ENCODE assay signal across 8 cellular contexts in the genomic region with DNA sequence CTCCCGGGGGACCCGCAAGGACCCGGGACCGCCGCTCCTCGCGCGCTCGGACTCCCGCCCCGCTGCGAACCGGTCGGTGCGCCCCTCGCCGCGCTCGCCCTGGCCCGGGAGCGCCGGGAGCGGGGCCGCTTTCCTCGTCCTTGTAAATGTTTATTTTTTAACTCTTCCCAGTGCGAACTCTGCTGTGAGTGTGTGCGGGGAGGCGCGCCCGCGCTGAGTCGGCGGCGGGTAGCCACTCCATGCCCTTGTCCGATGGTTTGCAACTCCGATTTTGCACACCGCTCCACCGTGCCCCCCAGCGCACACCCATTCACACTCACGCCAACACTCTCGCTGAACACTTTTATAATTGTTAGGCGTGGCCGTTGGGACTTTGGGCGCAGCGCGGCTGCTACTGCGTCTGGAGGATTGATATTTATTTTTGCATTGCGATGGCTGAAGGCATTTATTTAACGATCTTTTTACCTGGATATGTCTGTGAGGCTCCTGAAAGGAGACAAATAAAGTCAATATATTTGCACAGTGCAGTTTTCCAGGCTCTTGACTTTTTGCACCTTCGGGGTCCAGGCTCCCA. TPM values are rescaled to one million over a fixed set of nuclear protein-coding genes. Genes with fewer than 3 reads are reported as not detected.
A peak's percentile ranks its signal among the peaks of the same experiment; 100 is the strongest.
DNase-seq lines count a peak whose midpoint lies in the region; ATAC-seq and TF ChIP-seq lines count a peak whose summit lies in the region.

No MANE protein-coding gene starts in this region.

- H2BK20ac ChIP-seq in IMR-90 (ENCODE audit: low read depth, low read length), result no peak overlapping the region

- dilution Hi-C loops in IMR-90 (cut with HindIII; ENCODE audit: low sequenced_read_pairs, unreplicated experiment), result no loop called here
- dilution Hi-C loops in mammary epithelial cell (cut with HindIII; ENCODE audit: low sequenced_read_pairs), result loop anchor here (25.0 kb wide), 1 partner anchor 106 kb away; no protein-coding TSS in a partner anchor

- H3K4me3 ChIP-seq in IMR-90 (ENCODE audit: insufficient read depth, low read depth, low read length) (peak overlapping the region; percentile 39), mammary epithelial cell (replicated peaks in 1 of 3; ENCODE audit: insufficient read depth in 1 of 3, low read depth in 2 of 3, low read length in 3 of 3) (peak overlapping the region; percentile 11 to 46 (median 28)), mesodermal cell (ENCODE audit: extremely low read depth, insufficient read depth, low read length, poor library complexity, severe bottlenecking) (peak overlapping the region; percentile 48)

- no peak overlapping the region for H3K56ac ChIP-seq in IMR-90 (ENCODE audit: extremely low read depth, insufficient read depth, low read length)

- H4K8ac ChIP-seq in IMR-90 (ENCODE audit: low read depth in 2 of 2, low read length in 2 of 2), result no peak overlapping the region

- H3K36me3 ChIP-seq in IMR-90 (ENCODE audit: control insufficient read depth, insufficient read depth, low read length), result no peaks in the 10 kb centered on the region
- no peaks in the 10 kb centered on the region for H3K36me3 ChIP-seq in mammary epithelial cell (ENCODE audit: insufficient read depth, low read length)
- no peaks in the 10 kb centered on the region for H3K36me3 ChIP-seq in mesodermal cell (ENCODE audit: control insufficient read depth, insufficient read depth, low read length)

- H4K5ac ChIP-seq in IMR-90 (ENCODE audit: low read depth, low read length), result no peak overlapping the region

- H3K79me2 ChIP-seq in mammary epithelial cell (ENCODE audit: insufficient read depth, low read length), result no peaks in the 10 kb centered on the region

- H3K9me3 ChIP-seq in IMR-90 (ENCODE audit: control insufficient read depth, insufficient read depth, low read length), result no peaks in the 10 kb centered on the region
- no peaks in the 10 kb centered on the region for H3K9me3 ChIP-seq in mammary epithelial cell (replicated peaks; ENCODE audit: insufficient read depth, low read length)
- H3K9me3 ChIP-seq in mesodermal cell (ENCODE audit: control insufficient read depth, low read length), result no peaks in the 10 kb centered on the region

- in situ Hi-C loops in IMR-90 (cut with MboI; ENCODE audit: low sequenced_read_pairs) (no loop called here), mammary epithelial cell (cut with MboI; ENCODE audit: low sequenced_read_pairs in 2 of 2) (no loop called here)

- ATAC-seq in IMR-90 (ENCODE audit: low read depth) (peak; percentile 7), GM19328 (IDR thresholded peaks at IDR 0.05; ENCODE audit: unreplicated experiment) (no peak)

- CTCF ChIA-PET in IMR-90 (lab: Yijun Ruan, JAX), result interaction anchor here (1.3 kb wide), 1 partner anchor 10 kb away, joined by 3 read pairs; no protein-coding TSS in a partner anchor
- CTCF ChIA-PET in mammary epithelial cell (lab: Charles Lee; ENCODE audit: low non-redundant PET), result interaction anchor here (0.6 kb wide), 1 partner anchor 32 kb away, joined by 3 read pairs; no protein-coding TSS in a partner anchor

- no peaks in the 10 kb centered on the region; the same call in 1 of the 2 replicates for H3K9me1 ChIP-seq in IMR-90 (ENCODE audit: insufficient read depth, low read length)

- H3K4me1 ChIP-seq in IMR-90 (ENCODE audit: control insufficient read depth, insufficient read depth, low read length), result peaks cover 5% of the 10 kb centered on the region; the same call in 1 of the 2 replicates
- peaks cover 24% of the 10 kb centered on the region for H3K4me1 ChIP-seq in mammary epithelial cell (ENCODE audit: insufficient read depth, low read length)
- H3K4me1 ChIP-seq in mesodermal cell (ENCODE audit: control insufficient read depth, insufficient read depth, low read length, poor library complexity, severe bottlenecking), result peaks cover 8% of the 10 kb centered on the region

- 0% methylated on average over 9 of the region's 50 CpGs; no CpG with 5 or more reads in 1 of the 2 experiments for WGBS in IMR-90 (ENCODE audit: extremely low coverage in 2 of 2, insufficient read length in 1 of 2), 2 experiments
- 1% methylated on average over 15 of the region's 50 CpGs for whole genome bisulfite sequencing in mammary epithelial cell (ENCODE audit: low coverage, missing lambda C conversion rate)
- WGBS in mesodermal cell (ENCODE audit: insufficient coverage in 2 of 2), 2 experiments, result 0 to 1% methylated on average over 23 to 43 of the region's 50 CpGs

- intact Hi-C loops in IMR-90 (cut with micrococcal nuclease) (no loop called here), mammary epithelial cell (cut with micrococcal nuclease) (loop anchor here (5.0 kb wide), 1 partner anchor 36 kb away; no protein-coding TSS in a partner anchor)

- H3K79me1 ChIP-seq in IMR-90 (ENCODE audit: low read depth in 1 of 2, low read length in 2 of 2), result no peaks in the 10 kb centered on the region

- DNase-seq in AG08396 (ENCODE audit: low spot score) (peak; percentile 34), IMR-90 (peak; percentile 17), mammary epithelial cell (no peak), DMS79 (lab: John Stamatoyannopoulos, UW) (no peak), NCI-H2171 treated with DMSO at 0.1 percent for 48 hours (lab: John Stamatoyannopoulos, UW) (no peak)
- no peak for DNase-seq in activated CD4-positive, alpha-beta T cell treated with anti-CD3 and anti-CD28 coated beads for 1 hour

- no peak overlapping the region for H2BK15ac ChIP-seq in IMR-90 (ENCODE audit: low read depth, low read length)

- H2AK9ac ChIP-seq in IMR-90 (replicated peaks; ENCODE audit: low read depth, low read length, poor library complexity), result no peak overlapping the region

- POLR2A ChIA-PET in IMR-90 (lab: Charles Lee; ENCODE audit: unreplicated experiment), result no interaction called here

- no peak overlapping the region for H3K23ac ChIP-seq in IMR-90 (ENCODE audit: low read depth, low read length)

- H4K91ac ChIP-seq in IMR-90 (ENCODE audit: insufficient read depth, low read depth, low read length), result no peak overlapping the region

- H3K27ac ChIP-seq in IMR-90 (ENCODE audit: insufficient read depth, low read length) (no peak overlapping the region), mammary epithelial cell (ENCODE audit: insufficient read depth, low read depth, low read length) (no peak overlapping the region), mesodermal cell (ENCODE audit: low read depth, low read length, severe bottlenecking) (no peak overlapping the region)

- BruUV-seq in IMR-90 (replicated peaks; lab: Mats Ljungman, UMichigan), result no TSS peak
- BruUV-seq in mammary epithelial cell (replicated peaks; lab: Mats Ljungman, UMichigan), result no TSS peak

- no peak for TF ChIP-seq POLR2A in IMR-90 (IDR thresholded peaks at IDR 0.05; ENCODE audit: low read depth, low read length)

- TF ChIP-seq CTCF in IMR-90 (conservative IDR thresholded peaks at IDR 0.05; ENCODE audit: low read depth, low read length) (no peak), mammary epithelial cell (conservative IDR thresholded peaks at IDR 0.05 in 1 of 2, IDR thresholded peaks at IDR 0.05 in 1 of 2; ENCODE audit: extremely low read depth in 1 of 2, insufficient read depth in 1 of 2, low read depth in 1 of 2, low read length in 2 of 2) (no peak)

- H3K9ac ChIP-seq in IMR-90 (ENCODE audit: low read depth, low read length), result no peak overlapping the region
- no peak overlapping the region for H3K9ac ChIP-seq in mammary epithelial cell (ENCODE audit: insufficient read depth, low read length)

- H3K14ac ChIP-seq in IMR-90 (replicated peaks; ENCODE audit: low read depth, low read length), result no peak overlapping the region

- H2BK120ac ChIP-seq in IMR-90 (ENCODE audit: low read depth, low read length), result no peak overlapping the region

- no peak overlapping the region for H3K4ac ChIP-seq in IMR-90 (ENCODE audit: low read depth, low read length)

- H3K4me2 ChIP-seq in IMR-90 (ENCODE audit: low read depth, low read length), result peak overlapping the region; percentile 72
- H3K4me2 ChIP-seq in mammary epithelial cell (ENCODE audit: insufficient read depth, low read depth, low read length), result peak overlapping the region; percentile 70

- no peak overlapping the region for H2AK5ac ChIP-seq in IMR-90 (ENCODE audit: low read depth, low read length)

- H2AFZ ChIP-seq in IMR-90 (replicated peaks; ENCODE audit: low read length, poor library complexity) (no peak overlapping the region), mammary epithelial cell (ENCODE audit: low read depth, low read length) (peak overlapping the region; percentile 40)

- H2BK5ac ChIP-seq in IMR-90 (ENCODE audit: low read depth, low read length, poor library complexity, severe bottlenecking), result no peak overlapping the region

- no peak overlapping the region for H3K18ac ChIP-seq in IMR-90 (ENCODE audit: low read depth, low read length)

- TF ChIP-seq RAD21 in IMR-90 (IDR thresholded peaks at IDR 0.05; ENCODE audit: low read length), result no peak

- H3K27me3 ChIP-seq in IMR-90 (ENCODE audit: control insufficient read depth, insufficient read depth, low read length), result peaks cover 61% of the 10 kb centered on the region
- peaks cover 37% of the 10 kb centered on the region for H3K27me3 ChIP-seq in mammary epithelial cell (ENCODE audit: insufficient read depth, low read length)

- H4K20me1 ChIP-seq in IMR-90 (ENCODE audit: insufficient read depth, low read length), result peaks cover 7% of the 10 kb centered on the region; the same call in 1 of the 2 replicates
- H4K20me1 ChIP-seq in mammary epithelial cell (ENCODE audit: insufficient read depth, low read length), result no peaks in the 10 kb centered on the region

TF ChIP-seq in IMR-90, 13 proteins besides CTCF, POLR2A, EP300 and RAD21 (continues in another document):
- no peak for TF ChIP-seq MAFK (IDR thresholded peaks at IDR 0.05; ENCODE audit: low read depth, low read length)
- no peak for TF ChIP-seq SMC3 (IDR thresholded peaks at IDR 0.05; ENCODE audit: low read depth, low read length)
- no peak for TF ChIP-seq MAZ (IDR thresholded peaks at IDR 0.05; ENCODE audit: borderline replicate concordance, low read depth, low read length)
- TF ChIP-seq RCOR1 (IDR thresholded peaks at IDR 0.05; ENCODE audit: insufficient replicate concordance, low read length), result no peak
- TF ChIP-seq RFX5 (IDR thresholded peaks at IDR 0.05; ENCODE audit: low read depth, low read length), result no peak
- no peak for TF ChIP-seq NFE2L2 (IDR thresholded peaks at IDR 0.05; ENCODE audit: low read depth, low read length)

RNA-seq across cellular contexts. Expression of gene C11orf96, which starts 1.0 kb away (rescaled TPM):
- total RNA-seq in IMR-90 (2012; rRNA removed), result 0.18 and 0.56 TPM in 2 replicates
- polyA plus RNA-seq in IMR-90 (2012; rRNA removed), result 0.97 and 2.7 TPM in 2 replicates
- 7.3 and 58.4 TPM in 2 replicates for polyA plus RNA-seq in IMR-90 (2012; cell fraction: cytosol; rRNA removed)
- polyA plus RNA-seq in IMR-90 (2012; cell fraction: nucleus; rRNA removed; ENCODE audit: low replicate concordance), result 43.6 and 63.1 TPM in 2 replicates
- not detected for total RNA-seq in mammary epithelial cell
- not detected for polyA plus RNA-seq in mammary epithelial cell
- polyA minus RNA-seq in mammary epithelial cell, result not detected
- 8.8 TPM for polyA plus RNA-seq in mesodermal cell (2013, experiment 1 of 2)
- polyA plus RNA-seq in mesodermal cell (2013, experiment 2 of 2), result 11.5 TPM

Comparison
In these comparisons a context has a peak if more than half of its experiments do, and no peak if none do; other contexts are left out.
1. DNase-seq: peak in AG08396 (single experiment) and IMR-90 (single experiment); none in mammary epithelial cell (single experiment), DMS79 (single experiment), NCI-H2171 treated with DMSO at 0.1 percent for 48 hours (single experiment) and activated CD4-positive, alpha-beta T cell treated with anti-CD3 and anti-CD28 coated beads for 1 hour (single experiment).
2. Peak in every context shown above with its lines, with median percentiles within 50 percentile points of each other: H3K4me3 ChIP-seq.